In genomic region chr1:153533689-153534201, GRCh38 we compare ENCODE assay signal across 8 cellular contexts. TPM values are rescaled to one million over a fixed set of nuclear protein-coding genes. Genes with fewer than 3 reads are reported as not detected.
DNase-seq lines count a peak whose midpoint lies in the region; ATAC-seq lines count a peak whose summit lies in the region.

No MANE protein-coding gene starts in this region.

- H3K27me3 ChIP-seq in SJSA1 (replicated peaks) (no peaks in the 10 kb centered on the region), aorta (ENCODE audit: control insufficient read depth in 1 of 2, insufficient read depth in 2 of 2, low read length in 1 of 2) (no peaks in the 10 kb centered on the region)

- intact Hi-C loops in aorta (cut with DNase I): loop anchor here (1.0 to 2.0 kb wide), 3 partner anchors 15 to 35 kb away; partner anchors contain the start of gene S100A3 (in 1 of the 2)

- H3K9me3 ChIP-seq in SJSA1 (replicated peaks) (no peaks in the 10 kb centered on the region), mesodermal cell (ENCODE audit: control insufficient read depth, low read length) (no peaks in the 10 kb centered on the region), aorta (ENCODE audit: control insufficient read depth, low read length) (no peaks in the 10 kb centered on the region)

- H3K4me3 ChIP-seq in SJSA1 (peak overlapping the region; percentile 73), mesodermal cell (ENCODE audit: extremely low read depth, insufficient read depth, low read length, poor library complexity, severe bottlenecking) (no peak overlapping the region), aorta (ENCODE audit: low read length in 2 of 2) (peak overlapping the region; percentile 10 to 27)

- H3K36me3 ChIP-seq in SJSA1: peaks cover 32% of the 10 kb centered on the region
- no peaks in the 10 kb centered on the region for H3K36me3 ChIP-seq in mesodermal cell (ENCODE audit: control insufficient read depth, insufficient read depth, low read length)
- H3K36me3 ChIP-seq in aorta (ENCODE audit: control insufficient read depth in 1 of 2, insufficient read depth in 2 of 2, low read length in 1 of 2): no peaks in the 10 kb centered on the region

- 81 to 90% methylated on average over 11 to 13 of the region's 13 CpGs for WGBS in mesodermal cell (ENCODE audit: insufficient coverage in 2 of 2), 2 experiments
- WGBS in aorta, 2 donors: 4 to 5% methylated on average over 13 of the region's 13 CpGs

- DNase-seq in NCI-H345 (lab: John Stamatoyannopoulos, UW): peak; percentile 71
- no peak for DNase-seq in NCI-H345 treated with DMSO at 0.1 percent for 48 hours (lab: John Stamatoyannopoulos, UW; ENCODE audit: unreplicated experiment)
- peak; percentile 90 to 91 for DNase-seq in SJSA1 (ENCODE audit: low read depth in 1 of 2, low spot score in 2 of 2)
- DNase-seq in dermis microvascular lymphatic vessel endothelial cell (ENCODE audit: low read depth in 2 of 2): peak; percentile 56 to 96
- peak; percentile 85 to 87 for DNase-seq in aorta
- DNase-seq in ecto neural progenitor cell (ENCODE audit: low spot score): no peak

- H3K4me1 ChIP-seq in SJSA1 (replicated peaks): peaks cover 40% of the 10 kb centered on the region
- peaks cover 18% of the 10 kb centered on the region for H3K4me1 ChIP-seq in mesodermal cell (ENCODE audit: control insufficient read depth, insufficient read depth, low read length, poor library complexity, severe bottlenecking)
- no peaks in the 10 kb centered on the region for H3K4me1 ChIP-seq in aorta (ENCODE audit: control insufficient read depth in 1 of 2, insufficient read depth in 2 of 2, low read length in 2 of 2)

- H3K27ac ChIP-seq in SJSA1: peak overlapping the region; percentile 86
- peak overlapping the region; percentile 70 for H3K27ac ChIP-seq in mesodermal cell (ENCODE audit: low read depth, low read length, severe bottlenecking)
- H3K27ac ChIP-seq in aorta (ENCODE audit: low read depth in 1 of 2, low read length in 2 of 2): peak overlapping the region in 1 of 2 donors; percentile 99

- ATAC-seq in aorta (ENCODE audit: low FRiP score): peak; percentile 51
- ATAC-seq in GM21367 (IDR thresholded peaks at IDR 0.05; ENCODE audit: unreplicated experiment): no peak

RNA-seq across cellular contexts. Expression of gene S100A6, which starts 2.0 kb away (rescaled TPM):
- 609 and 771 TPM in 2 replicates for total RNA-seq in SJSA1 (2014; rRNA removed; shearing (Covaris generic))
- total RNA-seq in dermis microvascular lymphatic vessel endothelial cell: 377 and 1,309 TPM in 2 replicates
- polyA plus RNA-seq in mesodermal cell (2013, experiment 1 of 2): 178 TPM
- polyA plus RNA-seq in mesodermal cell (2013, experiment 2 of 2): 147 TPM
- 1,000 to 10,000 TPM in 1 of 2 donors, 100 to 1,000 TPM in 1; 934 to 1,126 TPM for total RNA-seq in aorta
- 1,000 to 10,000 TPM; 3,932 to 5,181 TPM for polyA plus RNA-seq in aorta

RNA-seq across cellular contexts. Expression of gene S100A5, which starts 7.0 kb away (rescaled TPM):
- not detected in 2 replicates for total RNA-seq in SJSA1 (2014; rRNA removed; shearing (Covaris generic))
- total RNA-seq in dermis microvascular lymphatic vessel endothelial cell (not detected in 2 replicates), aorta (not detected)
- 0.63 TPM for polyA plus RNA-seq in mesodermal cell (2013, experiment 1 of 2)
- not detected for polyA plus RNA-seq in mesodermal cell (2013, experiment 2 of 2)
- not detected for polyA plus RNA-seq in aorta

RNA-seq across cellular contexts. Expression of gene S100A4, which starts 11.9 kb away (rescaled TPM):
- total RNA-seq in SJSA1 (2014; rRNA removed; shearing (Covaris generic)): 5.0 and 9.5 TPM in 2 replicates
- total RNA-seq in dermis microvascular lymphatic vessel endothelial cell: 2.0 and 35.9 TPM in 2 replicates
- 235 TPM for polyA plus RNA-seq in mesodermal cell (2013, experiment 1 of 2)
- 190 TPM for polyA plus RNA-seq in mesodermal cell (2013, experiment 2 of 2)
- total RNA-seq in aorta: 100 to 1,000 TPM; 406 to 967 TPM
- polyA plus RNA-seq in aorta: 1,000 to 10,000 TPM; 3,369 to 4,033 TPM

RNA-seq across cellular contexts. Expression of gene S100A3, which starts 15.3 kb away (rescaled TPM):
- 0.31 and 2.9 TPM in 2 replicates for total RNA-seq in SJSA1 (2014; rRNA removed; shearing (Covaris generic))
- total RNA-seq in dermis microvascular lymphatic vessel endothelial cell (0.38 and 2.3 TPM in 2 replicates), aorta (1 to 10 TPM; 2.3 to 3.8 TPM)
- 26.8 TPM for polyA plus RNA-seq in mesodermal cell (2013, experiment 1 of 2)
- polyA plus RNA-seq in mesodermal cell (2013, experiment 2 of 2): 18.2 TPM
- polyA plus RNA-seq in aorta: 10 to 100 TPM in 1 of 2 donors, 1 to 10 TPM in 1; 3.0 to 11.7 TPM

RNA-seq across cellular contexts. Expression of gene S100A2, which starts 31.9 kb away (rescaled TPM):
- total RNA-seq in SJSA1 (2014; rRNA removed; shearing (Covaris generic)): 5.3 and 15.8 TPM in 2 replicates
- total RNA-seq in dermis microvascular lymphatic vessel endothelial cell (0.76 and 2.2 TPM in 2 replicates), aorta (1 to 10 TPM; 1.8 TPM)
- 1.3 TPM for polyA plus RNA-seq in mesodermal cell (2013, experiment 1 of 2)
- 1.6 TPM for polyA plus RNA-seq in mesodermal cell (2013, experiment 2 of 2)
- polyA plus RNA-seq in aorta: 1 to 10 TPM; 2.1 to 6.4 TPM

Comparison
In these comparisons a context has a peak if more than half of its experiments do, and no peak if none do; other contexts are left out.
1. DNase-seq: peak in NCI-H345 (single experiment), SJSA1 (2 of 2), dermis microvascular lymphatic vessel endothelial cell (2 of 2) and aorta (2 of 2); none in NCI-H345 treated with DMSO at 0.1 percent for 48 hours (single experiment) and ecto neural progenitor cell (single experiment).
2. RNA of gene S100A4, which starts 11.9 kb away (total RNA-seq): 406 to 967 TPM in aorta; 2.0 to 35.9 TPM in dermis microvascular lymphatic vessel endothelial cell and 5.0 to 9.5 TPM in SJSA1; every median in the first group is over 10 times any median in the second.